Comparison of ENCODE assay signal across 14 cellular contexts in genomic region chr1:9596419-9597123, GRCh38. TPM values are rescaled to one million over a fixed set of nuclear protein-coding genes. Genes with fewer than 3 reads are reported as not detected.
DNase-seq lines count a peak whose midpoint lies in the region; TF ChIP-seq lines count a peak whose summit lies in the region.
"Had no signal": no experiment of that assay in that cellular context is flagged by ENCODE, and none has a peak within 500 bp of the region (broad histone marks: within the 10 kb centered on the region; RNA-seq: fewer than 3 reads in every experiment).

No MANE protein-coding gene starts in this region.

- no peak overlapping the region for H3K56ac ChIP-seq in H9 (ENCODE audit: insufficient read length, low read depth, low read length)

- no peak overlapping the region for H3K27ac ChIP-seq in H9 (ENCODE audit: insufficient read length, low read depth, low read length)
- H3K27ac ChIP-seq: breast epithelium, C4-2B had no signal

- H2BK5ac ChIP-seq in H9 (ENCODE audit: insufficient read length, low read length): no peak overlapping the region

- H3K4ac ChIP-seq in H9 (ENCODE audit: low read depth, low read length): no peak overlapping the region

- no peak overlapping the region for H2BK20ac ChIP-seq in H9 (ENCODE audit: low read depth, low read length, poor library complexity, severe bottlenecking)

- peak; percentile 55 for DNase-seq in COR-L47 (lab: John Stamatoyannopoulos, UW)
- no peak for DNase-seq in H9
- peak; percentile 34 for DNase-seq in choroid plexus epithelial cell (ENCODE audit: low read depth)
- no peak for DNase-seq in cerebellum (ENCODE audit: low spot score)
- DNase-seq in NCI-H446 treated with DMSO at 0.1 percent for 48 hours (lab: John Stamatoyannopoulos, UW): no peak
- no peak for DNase-seq in stimulated activated CD4-positive, alpha-beta T cell treated with anti-CD3 and anti-CD28 coated beads, Interleukin-4, amount 100 ng/mL, for 4 hours
- DNase-seq: activated CD4-positive, CD25-positive, alpha-beta regulatory T cell treated with anti-CD3 and anti-CD28 coated beads, Interleukin-2, amount 50 U/mL, for 72 hours; effector CD4-positive, alpha-beta T cell; NCI-H1694; NCI-H526 treated with DMSO at 0.1 percent for 48 hours; nephron progenitor cell had no signal

- no peak overlapping the region for H2BK15ac ChIP-seq in H9 (ENCODE audit: low read depth, low read length)

- no peak overlapping the region for H2AK5ac ChIP-seq in H9 (ENCODE audit: insufficient read length, low read length)

- peaks cover 18 to 25% of the 10 kb centered on the region in 2 experiments for H3K4me1 Mint-ChIP-seq in H9
- H3K4me1 Mint-ChIP-seq in nephron: peaks cover 31% of the 10 kb centered on the region

- no peaks in the 10 kb centered on the region for H3K27me3 Mint-ChIP-seq in H9 (ENCODE audit: low read depth)
- no peaks in the 10 kb centered on the region for H3K27me3 Mint-ChIP-seq in nephron (ENCODE audit: low read depth)

- no peak overlapping the region for H3T11ph ChIP-seq in H9 (ENCODE audit: low read length)

- H4K91ac ChIP-seq in H9 (ENCODE audit: insufficient read length, low read depth, low read length): no peak overlapping the region

- no peak overlapping the region for H3K14ac ChIP-seq in H9 (ENCODE audit: insufficient read depth, low read length)

- H3K4me1 ChIP-seq in H9 (ENCODE audit: insufficient read depth, low read length): peaks cover 2% of the 10 kb centered on the region; the same call in 1 of the 2 replicates

- H4K8ac ChIP-seq in H9 (replicated peaks; ENCODE audit: insufficient read length, low read depth, low read length): no peak overlapping the region

- no peak overlapping the region for H2AFZ ChIP-seq in H9 (ENCODE audit: low read length)

- H2BK120ac ChIP-seq in H9 (ENCODE audit: low read depth, low read length, poor library complexity, severe bottlenecking): no peak overlapping the region

- no peaks in the 10 kb centered on the region for H4K20me1 ChIP-seq in H9 (ENCODE audit: control insufficient read depth, insufficient read depth, insufficient read length)

- no CpG with 5 or more reads among the region's 27 CpGs for WGBS in H9 (ENCODE audit: extremely low coverage, insufficient read length, low lambda C conversion rate)

- H3K4me3 Mint-ChIP-seq in H9 (no peak overlapping the region), nephron (peak overlapping the region in 2 of 3 experiments; percentile 32 to 41)
- H3K4me3 Mint-ChIP-seq: nephron progenitor cell had no signal

- H3K9me3 Mint-ChIP-seq in H9 (no peaks in the 10 kb centered on the region), nephron (no peaks in the 10 kb centered on the region)
- H3K9me3 Mint-ChIP-seq: nephron progenitor cell had no signal

- no peak overlapping the region for H2BK12ac ChIP-seq in H9 (ENCODE audit: insufficient read length, low read depth, low read length)

- H3K36me3 Mint-ChIP-seq in H9 (ENCODE audit: insufficient read depth in 1 of 3, low read depth in 3 of 3) (peaks cover 7 to 32% (median 29%) of the 10 kb centered on the region in 3 experiments; a peak in 6 of 7 replicates), nephron (ENCODE audit: low read depth) (peaks cover 14% of the 10 kb centered on the region)

- H3K18ac ChIP-seq in H9 (ENCODE audit: insufficient read length, low read depth, low read length): no peak overlapping the region

- no peak for TF ChIP-seq CTCF in H9 (conservative IDR thresholded peaks at IDR 0.05)
- TF ChIP-seq CTCF in choroid plexus epithelial cell (conservative IDR thresholded peaks at IDR 0.05; ENCODE audit: low read depth, low read length): no peak
- no peak for TF ChIP-seq CTCF in nephron (IDR thresholded peaks at IDR 0.05; ENCODE audit: unreplicated experiment in 3 of 3)

- H3K9ac ChIP-seq in H9 (ENCODE audit: extremely low read depth, insufficient read length, low read length): no peak overlapping the region

- peaks cover 1% of the 10 kb centered on the region; the same call in 1 of the 2 replicates for H3K79me2 ChIP-seq in H9 (ENCODE audit: insufficient read depth, low read length)

- H3K27me3 ChIP-seq in H9 (ENCODE audit: insufficient read depth, low read length): no peaks in the 10 kb centered on the region
- H3K27me3 ChIP-seq: breast epithelium had no signal

- H3K9me3 ChIP-seq in H9 (ENCODE audit: control insufficient read depth, low read depth, low read length): no peaks in the 10 kb centered on the region
- H3K9me3 ChIP-seq: breast epithelium had no signal

- H4K5ac ChIP-seq in H9 (ENCODE audit: insufficient read length, low read depth, low read length): no peak overlapping the region

- H3K23ac ChIP-seq in H9 (ENCODE audit: insufficient read length, low read depth, low read length): no peak overlapping the region

- H3K27ac Mint-ChIP-seq in H9: peak overlapping the region in 2 of 3 experiments; percentile 39 to 88; a peak in 2 of 7 replicates
- H3K27ac Mint-ChIP-seq in nephron: peak overlapping the region; percentile 70 to 78 (median 76)
- H3K27ac Mint-ChIP-seq: nephron progenitor cell had no signal

- H3K4me2 ChIP-seq in H9 (ENCODE audit: insufficient read depth, insufficient read length, low read length): no peak overlapping the region

- no peaks in the 10 kb centered on the region for H3K23me2 ChIP-seq in H9 (ENCODE audit: insufficient read length, low read depth, low read length, poor library complexity, severe bottlenecking)

- no peak overlapping the region for H3K4me3 ChIP-seq in choroid plexus epithelial cell (ENCODE audit: low read depth, low read length)
- H3K4me3 ChIP-seq: breast epithelium had no signal

- peaks cover 5% of the 10 kb centered on the region for H3K79me1 ChIP-seq in H9 (ENCODE audit: insufficient read depth, low read depth, low read length, poor library complexity, severe bottlenecking)

RNA-seq across cellular contexts. Expression of gene TMEM201, which starts 7.9 kb away (rescaled TPM):
- total RNA-seq in H9 (2021) (31.0 and 31.3 TPM in 2 replicates), cerebellum (9.0 TPM)

RNA-seq across cellular contexts. Expression of gene PIK3CD, which starts 55.0 kb away (rescaled TPM):
- total RNA-seq in H9 (2021) (10.0 and 10.6 TPM in 2 replicates), cerebellum (5.2 TPM)

RNA-seq across cellular contexts. Expression of gene SLC25A33, which starts 57.3 kb away (rescaled TPM):
- 8.8 and 9.4 TPM in 2 replicates for total RNA-seq in H9 (2021)
- total RNA-seq in cerebellum: 5.4 TPM

Comparison
In these comparisons a context has a peak if more than half of its experiments do, and no peak if none do; other contexts are left out.
1. DNase-seq: peak in COR-L47 (single experiment) and choroid plexus epithelial cell (single experiment); none in H9 (single experiment), cerebellum (single experiment), NCI-H446 treated with DMSO at 0.1 percent for 48 hours (single experiment) and stimulated activated CD4-positive, alpha-beta T cell treated with anti-CD3 and anti-CD28 coated beads, Interleukin-4, amount 100 ng/mL, for 4 hours (0 of 2).
2. H3K4me3 Mint-ChIP-seq: peak in nephron (2 of 3); none in H9 (0 of 2).